ENCODE assay signal across 9 cellular contexts in genomic region chr5:84287964-84288363, GRCh38.
DNase-seq lines count a peak whose midpoint lies in the region; ATAC-seq and TF ChIP-seq lines count a peak whose summit lies in the region.
"Had no signal": no experiment of that assay in that cellular context is flagged by ENCODE, and none has a peak within 500 bp of the region (broad histone marks: within the 10 kb centered on the region; RNA-seq: fewer than 3 reads in every experiment).

No MANE protein-coding gene starts in this region.

- H3K4me3 Mint-ChIP-seq in mesothelial cell of epicardium: no peak overlapping the region

- H3K36me3 Mint-ChIP-seq in mesothelial cell of epicardium: no peaks in the 10 kb centered on the region

- TF ChIP-seq CTCF in mesothelial cell of epicardium (IDR thresholded peaks at IDR 0.05; ENCODE audit: unreplicated experiment): no peak

- no peaks in the 10 kb centered on the region for H3K9me3 Mint-ChIP-seq in mesothelial cell of epicardium

- peak overlapping the region; percentile 52 for H3K27ac Mint-ChIP-seq in mesothelial cell of epicardium

- peak; percentile 73 for DNase-seq in SKM-1 treated with dmso at 0.1 percent for 144 hours (lab: John Stamatoyannopoulos, UW; ENCODE audit: unreplicated experiment)
- DNase-seq in mesothelial cell of epicardium (ENCODE audit: low spot score in 2 of 2, unreplicated experiment in 2 of 2): no peak
- DNase-seq in activated T-cell treated with anti-CD3 and anti-CD28 coated beads for 4 hours: no peak
- no peak for DNase-seq in NK-92 treated with Interleukin-12 subunit alpha and Interleukin-12 subunit beta, amount 100 ng/mL, for 24 hours (lab: John Stamatoyannopoulos, UW)
- no peak for DNase-seq in activated T-cell treated with anti-CD3 and anti-CD28 coated beads, Interleukin-2, amount 50 U/mL, for 1 hour
- no peak for DNase-seq in activated gamma-delta T cell treated with Interleukin-2 at 50 U/mL for 16 hours
- DNase-seq: Karpas-422 had no signal

- ATAC-seq in GM18909 (IDR thresholded peaks at IDR 0.05; ENCODE audit: poor library complexity, unreplicated experiment): peak; percentile 89
- peak; percentile 59 for ATAC-seq in HG03159 (IDR thresholded peaks at IDR 0.05; ENCODE audit: unreplicated experiment)

- H3K4me1 Mint-ChIP-seq in mesothelial cell of epicardium: peaks cover 45% of the 10 kb centered on the region

- H3K27me3 Mint-ChIP-seq in mesothelial cell of epicardium (ENCODE audit: low read depth): no peaks in the 10 kb centered on the region
